7 cellular contexts compared by ENCODE assay signal in the genomic region with DNA sequence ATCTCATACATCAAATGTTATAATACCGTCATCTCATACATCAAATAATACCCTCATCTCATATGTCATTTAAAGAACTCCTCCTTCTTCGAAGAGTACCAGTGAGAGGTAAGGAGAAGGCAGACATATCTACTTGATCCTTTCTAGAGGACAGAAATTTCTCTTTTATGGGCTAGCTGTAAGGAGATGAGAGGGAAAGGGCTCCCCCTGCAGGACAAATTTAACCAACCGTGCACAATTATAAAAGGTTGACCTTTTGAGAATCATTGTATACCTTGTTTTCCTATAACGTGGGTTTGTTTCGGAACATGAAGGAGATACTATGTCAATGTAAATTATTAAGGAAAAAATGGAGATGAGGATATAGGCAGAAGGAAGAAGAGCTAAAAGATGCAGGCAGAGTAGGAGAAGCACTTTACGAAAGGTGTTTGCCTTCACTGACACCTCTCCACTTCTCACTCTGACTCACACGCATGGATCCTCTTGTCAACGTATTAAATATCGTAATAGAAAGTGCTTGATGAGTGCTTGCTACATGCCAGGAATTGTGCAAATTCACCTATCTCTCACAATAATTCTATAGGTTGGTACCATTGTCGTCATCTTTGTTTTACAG.
DNase-seq lines count a peak whose midpoint lies in the region; ATAC-seq and TF ChIP-seq lines count a peak whose summit lies in the region.

No MANE protein-coding gene starts in this region.

- peak; percentile 78 for TF ChIP-seq CTCF in DOHH2 (IDR thresholded peaks at IDR 0.05; ENCODE audit: low read depth, low read length, poor library complexity, severe bottlenecking)

- H3K27me3 ChIP-seq in DOHH2 (ENCODE audit: control insufficient read depth, low read length), result no peaks in the 10 kb centered on the region

- peak; percentile 42 for DNase-seq in HT-29 (ENCODE audit: low spot score)
- DNase-seq in SK-MEL-5 (ENCODE audit: low read depth, low spot score), result peak; percentile 49
- DNase-seq in head of caudate nucleus, result peak in 36 of 42 donors; percentile 8 to 83 (median 55)
- peak; percentile 4 to 22 for DNase-seq in stimulated activated CD4-positive, alpha-beta T cell treated with anti-CD3 and anti-CD28 coated beads, Interleukin-4, amount 100 ng/mL, for 48 hours (ENCODE audit: low read depth in 2 of 2)
- DNase-seq in left cardiac atrium, result no peak

- H3K79me2 ChIP-seq in DOHH2 (ENCODE audit: control insufficient read depth, low read length), result no peaks in the 10 kb centered on the region

- intact Hi-C loops in head of caudate nucleus (cut with DNase I), result no loop called here
- intact Hi-C loops in left cardiac atrium (cut with DNase I), result no loop called here

- no peak overlapping the region for H3K4me2 ChIP-seq in DOHH2 (ENCODE audit: low read length)

- ATAC-seq in left cardiac atrium (no peak), HG02885 (IDR thresholded peaks at IDR 0.05; ENCODE audit: poor library complexity, unreplicated experiment) (no peak)

- no peak overlapping the region for H3K4me3 ChIP-seq in DOHH2 (ENCODE audit: low read length)

- no peaks in the 10 kb centered on the region for H3K36me3 ChIP-seq in DOHH2 (ENCODE audit: control insufficient read depth, low read length)

- H3K9me2 ChIP-seq in DOHH2 (replicated peaks; ENCODE audit: control insufficient read depth, low read length), result no peaks in the 10 kb centered on the region

- peaks cover 7% of the 10 kb centered on the region for H3K4me1 ChIP-seq in DOHH2 (ENCODE audit: control insufficient read depth, low read length)

- H3F3A ChIP-seq in DOHH2 (ENCODE audit: control insufficient read depth, insufficient read depth), result no peaks in the 10 kb centered on the region

- in situ Hi-C loops in SK-MEL-5 (cut with HindIII; ENCODE audit: low pct_unique_long_range_greater_than_20kb, low sequenced_read_pairs), result no loop called here

- no peaks in the 10 kb centered on the region for H3K9me3 ChIP-seq in DOHH2 (ENCODE audit: control insufficient read depth, insufficient read depth, low read length)

- H3K27ac ChIP-seq in DOHH2 (ENCODE audit: low read depth, low read length), result no peak overlapping the region

- H4K20me1 ChIP-seq in DOHH2 (ENCODE audit: control insufficient read depth, insufficient read depth, low read depth, low read length), result no peaks in the 10 kb centered on the region
